8 cellular contexts compared by ENCODE assay signal in the genomic region with DNA sequence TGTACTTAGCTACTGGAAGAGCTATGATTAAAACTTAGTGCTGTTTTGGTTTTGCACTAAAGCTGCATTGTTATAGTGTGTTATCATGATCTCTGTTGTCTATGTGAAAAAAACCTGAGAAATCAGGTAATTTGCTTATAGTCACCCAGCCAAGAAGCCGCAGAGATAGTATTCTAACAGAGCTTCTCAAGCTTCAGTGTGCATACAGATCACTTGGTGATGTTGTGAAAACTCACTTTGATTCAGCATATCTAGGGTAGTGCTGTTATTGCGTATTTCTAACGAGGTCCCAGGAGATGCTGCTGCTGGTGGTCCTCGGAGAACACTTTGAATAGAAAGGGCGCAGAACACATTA.
DNase-seq lines count a peak whose midpoint lies in the region; ATAC-seq and FAIRE-seq lines count a peak whose summit lies in the region.

No MANE protein-coding gene starts in this region.

- H3K4me1 ChIP-seq in SJSA1 (replicated peaks): peaks cover 17% of the 10 kb centered on the region
- peaks cover 18% of the 10 kb centered on the region for H3K4me1 ChIP-seq in rectal smooth muscle tissue (ENCODE audit: control insufficient read depth, insufficient read depth, low read length)

- H3K27ac ChIP-seq in SJSA1 (peak overlapping the region; percentile 30), rectal smooth muscle tissue (ENCODE audit: low read depth, low read length) (peak overlapping the region; percentile 27)

- peak; percentile 47 for ATAC-seq in GM18858 (IDR thresholded peaks at IDR 0.05; ENCODE audit: unreplicated experiment)
- peak; percentile 81 for ATAC-seq in HG02610 (IDR thresholded peaks at IDR 0.05; ENCODE audit: unreplicated experiment)
- no peak for ATAC-seq in GM18870 (IDR thresholded peaks at IDR 0.05; ENCODE audit: unreplicated experiment)

- no peak overlapping the region for H3K9ac ChIP-seq in rectal smooth muscle tissue (ENCODE audit: low read length)

- DNase-seq in SJSA1 (ENCODE audit: low read depth in 1 of 2, low spot score in 2 of 2): no peak
- no peak for DNase-seq in AG08396 (ENCODE audit: low spot score)
- DNase-seq in DMS 273 treated with DMSO at 0.1 percent for 48 hours (lab: John Stamatoyannopoulos, UW): no peak
- no peak for DNase-seq in RCC 7860 (ENCODE audit: low spot score)

- H3K36me3 ChIP-seq in SJSA1: peaks cover 77% of the 10 kb centered on the region
- H3K36me3 ChIP-seq in rectal smooth muscle tissue (ENCODE audit: control insufficient read depth, insufficient read depth, low read length): no peaks in the 10 kb centered on the region

- H3K9me3 ChIP-seq in SJSA1 (replicated peaks): no peaks in the 10 kb centered on the region

- no peak for FAIRE-seq in RCC 7860 (lab: Jason Lieb, UNC)

- H3K27me3 ChIP-seq in SJSA1 (replicated peaks): no peaks in the 10 kb centered on the region
- no peaks in the 10 kb centered on the region for H3K27me3 ChIP-seq in rectal smooth muscle tissue (ENCODE audit: control insufficient read depth, insufficient read depth, low read length)

- H3K4me3 ChIP-seq in SJSA1 (no peak overlapping the region), rectal smooth muscle tissue (ENCODE audit: low read length) (no peak overlapping the region)
